ENCODE assay signal across 16 cellular contexts in the genomic region with DNA sequence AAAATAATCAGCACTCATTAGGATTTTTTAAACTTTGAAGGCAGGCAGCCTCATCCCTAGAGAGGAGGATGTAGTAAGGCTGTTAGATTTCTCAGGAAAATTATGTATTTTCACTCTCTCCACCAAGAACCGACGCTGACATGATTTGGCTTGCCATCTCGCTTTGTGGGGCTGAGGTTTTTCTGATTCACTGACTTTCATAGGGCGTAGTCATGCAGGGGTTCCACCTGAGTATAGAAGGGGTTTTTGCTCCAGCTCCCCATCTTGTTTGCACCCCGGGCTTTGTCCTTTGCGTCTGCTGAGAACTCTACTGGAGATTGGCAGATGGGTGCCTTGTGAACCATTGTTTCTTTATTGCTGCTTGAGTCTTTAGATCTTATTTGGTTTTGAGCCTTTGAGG. TPM values are rescaled to one million over a fixed set of nuclear protein-coding genes. Genes with fewer than 3 reads are reported as not detected.
DNase-seq lines count a peak whose midpoint lies in the region; ATAC-seq, FAIRE-seq and TF ChIP-seq lines count a peak whose summit lies in the region.
"Had no signal": no experiment of that assay in that cellular context is flagged by ENCODE, and none has a peak within 500 bp of the region (broad histone marks: within the 10 kb centered on the region; RNA-seq: fewer than 3 reads in every experiment).

No MANE protein-coding gene starts in this region.

- TF ChIP-seq EP300 in GM12878 (IDR thresholded peaks at IDR 0.05; ENCODE audit: borderline replicate concordance in 1 of 2, control insufficient read depth in 1 of 2, low read depth in 2 of 2, low read length in 2 of 2) (no peak), gastroesophageal sphincter (IDR thresholded peaks at IDR 0.05) (no peak)

- no TSS peak for BruUV-seq in GM12878 (replicated peaks; lab: Mats Ljungman, UMichigan)

- H4K5ac ChIP-seq in H9 (ENCODE audit: insufficient read length, low read depth, low read length), result no peak overlapping the region

- no peaks in the 10 kb centered on the region; the same call in 1 of the 2 replicates for H3K79me2 ChIP-seq in H9 (ENCODE audit: insufficient read depth, low read length)
- no peaks in the 10 kb centered on the region for H3K79me2 ChIP-seq in GM12878 (ENCODE audit: control insufficient read depth, insufficient read depth, low read length)

- H3K36me3 ChIP-seq in GM12878 (ENCODE audit: control insufficient read depth in 2 of 2, insufficient read depth in 2 of 2, low read length in 1 of 2) (no peaks in the 10 kb centered on the region), gastroesophageal sphincter (peaks cover 4 to 53% of the 10 kb centered on the region in 2 donors)
- H3K36me3 ChIP-seq: BLaER1 had no signal

- no peak overlapping the region for H2BK120ac ChIP-seq in H9 (ENCODE audit: low read depth, low read length, poor library complexity, severe bottlenecking)

- H4K20me1 ChIP-seq in H9 (ENCODE audit: control insufficient read depth, insufficient read depth, insufficient read length) (no peaks in the 10 kb centered on the region), GM12878 (ENCODE audit: control insufficient read depth, insufficient read depth) (no peaks in the 10 kb centered on the region)
- H4K20me1 ChIP-seq: BLaER1 had no signal

- H3K4me1 Mint-ChIP-seq in H9, result peaks cover 26 to 29% of the 10 kb centered on the region in 2 experiments

- H3K9ac ChIP-seq in H9 (ENCODE audit: extremely low read depth, insufficient read length, low read length), result no peak overlapping the region
- no peak overlapping the region for H3K9ac ChIP-seq in GM12878 (ENCODE audit: control insufficient read depth, insufficient read depth, low read length)
- H3K9ac ChIP-seq: BLaER1, KMS-11 had no signal

- H3K36me3 Mint-ChIP-seq in H9 (ENCODE audit: insufficient read depth in 1 of 3, low read depth in 3 of 3), result peaks cover 33 to 63% (median 55%) of the 10 kb centered on the region in 3 experiments

- no peaks in the 10 kb centered on the region for H3K9me3 ChIP-seq in H9 (ENCODE audit: control insufficient read depth, low read depth, low read length)
- no peaks in the 10 kb centered on the region; the same call in 2 of the 3 replicates for H3K9me3 ChIP-seq in GM12878 (replicated peaks; ENCODE audit: control insufficient read depth, insufficient read depth, low read length)
- H3K9me3 ChIP-seq in gastroesophageal sphincter, result peaks cover 0 to 9% (median 0%) of the 10 kb centered on the region in 3 donors

- H3K4me1 ChIP-seq in H9 (ENCODE audit: insufficient read depth, low read length) (no peaks in the 10 kb centered on the region), GM12878 (ENCODE audit: control insufficient read depth, insufficient read depth, low read length) (no peaks in the 10 kb centered on the region), gastroesophageal sphincter (no peaks in the 10 kb centered on the region)
- H3K4me1 ChIP-seq: BLaER1 had no signal

- no peak overlapping the region for H2AFZ ChIP-seq in H9 (ENCODE audit: low read length)
- 0 out of 2 replicates have a peak overlapping the region, but pooled peaks have one; percentile 17 for H2AFZ ChIP-seq in GM12878 (ENCODE audit: control insufficient read depth, low read depth, low read length)

- no peak overlapping the region for H2BK15ac ChIP-seq in H9 (ENCODE audit: low read depth, low read length)

- H3K27ac ChIP-seq in H9 (ENCODE audit: insufficient read length, low read depth, low read length) (no peak overlapping the region), GM12878 (ENCODE audit: control insufficient read depth, insufficient read depth) (no peak overlapping the region; the same call in 1 of the 2 replicates), gastroesophageal sphincter (no peak overlapping the region)
- H3K27ac ChIP-seq: BLaER1, KMS-11 had no signal

- peak; percentile 61 for ATAC-seq in HG03457 (IDR thresholded peaks at IDR 0.05; ENCODE audit: unreplicated experiment)
- ATAC-seq in GM12878, result peak; percentile 62
- no peak for ATAC-seq in gastroesophageal sphincter
- ATAC-seq: HCT116 had no signal

- in situ Hi-C loops in GM12878 (cut with MboI), result no loop called here

- peak overlapping the region; percentile 40 to 87 (median 84); a peak in 4 of 7 replicates for H3K27ac Mint-ChIP-seq in H9

- H3K4me2 ChIP-seq in H9 (ENCODE audit: insufficient read depth, insufficient read length, low read length) (no peak overlapping the region), GM12878 (ENCODE audit: control insufficient read depth, insufficient read depth) (no peak overlapping the region)
- H3K4me2 ChIP-seq: BLaER1, KMS-11 had no signal

- CTCF ChIA-PET in GM12878 (lab: Yijun Ruan, JAX), result no interaction called here

- TF ChIP-seq POLR2A in GM12878 (IDR thresholded peaks at IDR 0.05; ENCODE audit: low read depth, low read length) (no peak), gastroesophageal sphincter (IDR thresholded peaks at IDR 0.05) (no peak)

- POLR2A ChIA-PET in GM12878 (lab: Charles Lee), result no interaction called here

- no peak overlapping the region for H4K8ac ChIP-seq in H9 (replicated peaks; ENCODE audit: insufficient read length, low read depth, low read length)

- H2BK20ac ChIP-seq in H9 (ENCODE audit: low read depth, low read length, poor library complexity, severe bottlenecking), result no peak overlapping the region

- H3K4me3 Mint-ChIP-seq in H9, result no peak overlapping the region

- WGBS in H9 (ENCODE audit: extremely low coverage, insufficient read length, low lambda C conversion rate), result no CpG with 5 or more reads among the region's 6 CpGs
- WGBS in GM12878 (ENCODE audit: insufficient coverage, insufficient replicate concordance, low lambda C conversion rate, missing lambda C conversion rate), result 0% methylated on average over 6 of the region's 6 CpGs
- 80 to 93% methylated on average over 6 of the region's 6 CpGs for WGBS in gastroesophageal sphincter (ENCODE audit: low coverage in 1 of 2), 2 donors

- no peak overlapping the region for H3T11ph ChIP-seq in H9 (ENCODE audit: low read length)

- H3K79me1 ChIP-seq in H9 (ENCODE audit: insufficient read depth, low read depth, low read length, poor library complexity, severe bottlenecking), result no peaks in the 10 kb centered on the region

- SMC1A ChIA-PET in GM12878 (lab: Charles Lee; ENCODE audit: uncharacterized antibody, unreplicated experiment), result no interaction called here

- no peaks in the 10 kb centered on the region for H3K23me2 ChIP-seq in H9 (ENCODE audit: insufficient read length, low read depth, low read length, poor library complexity, severe bottlenecking)

- no peaks in the 10 kb centered on the region for H3K27me3 ChIP-seq in H9 (ENCODE audit: insufficient read depth, low read length)
- H3K27me3 ChIP-seq in GM12878 (replicated peaks in 1 of 2; ENCODE audit: control insufficient read depth in 2 of 2, insufficient read depth in 2 of 2, low read length in 1 of 2), result no peaks in the 10 kb centered on the region
- no peaks in the 10 kb centered on the region for H3K27me3 ChIP-seq in gastroesophageal sphincter
- H3K27me3 ChIP-seq: BLaER1 had no signal

- no peak overlapping the region for H2AK5ac ChIP-seq in H9 (ENCODE audit: insufficient read length, low read length)

- intact Hi-C loops in GM12878 (cut with micrococcal nuclease; ENCODE audit: unreplicated experiment), result no loop called here

- H3K56ac ChIP-seq in H9 (ENCODE audit: insufficient read length, low read depth, low read length), result no peak overlapping the region

- TF ChIP-seq CTCF in GM12865 (IDR thresholded peaks at IDR 0.05; ENCODE audit: insufficient read depth, low read depth, low read length, missing control alignments) (no peak), H9 (conservative IDR thresholded peaks at IDR 0.05) (no peak), GM12878 (IDR thresholded peaks at IDR 0.05 in 2 of 3, conservative IDR thresholded peaks at IDR 0.05 in 1 of 3; ENCODE audit: control insufficient read depth in 2 of 3, extremely low read depth in 1 of 3, insufficient read depth in 1 of 3, low read depth in 3 of 3, low read length in 3 of 3) (no peak), gastroesophageal sphincter (IDR thresholded peaks at IDR 0.05) (no peak)

- no peak overlapping the region for H3K14ac ChIP-seq in H9 (ENCODE audit: insufficient read depth, low read length)

- RAD21 ChIA-PET in GM12878 (lab: Charles Lee; ENCODE audit: unreplicated experiment), result no interaction called here

- H3K9me3 Mint-ChIP-seq in H9, result peaks cover 11 to 12% of the 10 kb centered on the region in 2 experiments; a peak in 4 of 5 replicates

- no peaks in the 10 kb centered on the region for H3K27me3 Mint-ChIP-seq in H9 (ENCODE audit: low read depth)

- no peak overlapping the region for H3K23ac ChIP-seq in H9 (ENCODE audit: insufficient read length, low read depth, low read length)

- H3K4me3 ChIP-seq in GM12865 (ENCODE audit: low read depth, low read length) (no peak overlapping the region), GM12878 (no peak overlapping the region), gastroesophageal sphincter (no peak overlapping the region)
- H3K4me3 ChIP-seq: BLaER1 had no signal

- no peak overlapping the region for H2BK12ac ChIP-seq in H9 (ENCODE audit: insufficient read length, low read depth, low read length)

- H4K91ac ChIP-seq in H9 (ENCODE audit: insufficient read length, low read depth, low read length), result no peak overlapping the region

- H2BK5ac ChIP-seq in H9 (ENCODE audit: insufficient read length, low read length), result no peak overlapping the region

- H3K18ac ChIP-seq in H9 (ENCODE audit: insufficient read length, low read depth, low read length), result no peak overlapping the region

- H3K4ac ChIP-seq in H9 (ENCODE audit: low read depth, low read length), result no peak overlapping the region

- no peak for TF ChIP-seq RAD21 in GM12878 (IDR thresholded peaks at IDR 0.05; ENCODE audit: insufficient read depth, low read depth, low read length)

- peak; percentile 36 for DNase-seq in GM12865 (ENCODE audit: low read depth)
- no peak for DNase-seq in H9
- no peak for DNase-seq in GM12878 (ENCODE audit: low read depth, low spot score)
- no peak for DNase-seq in inferior parietal cortex (ENCODE audit: extremely low spot score)
- no peak for DNase-seq in NCI-H446 (lab: John Stamatoyannopoulos, UW)
- DNase-seq: 8988T, AML-193, DMS53, GF-D8 had no signal

- no peak for FAIRE-seq in GM12878 (lab: Jason Lieb, UNC)
- FAIRE-seq: GM18507, GM19239 had no signal

RNA-seq across cellular contexts. Expression of gene TOM1L1, which starts 20.2 kb away (rescaled TPM):
- total RNA-seq in H9 (2021) (43.4 and 44.6 TPM in 2 replicates), GM12878 (2014; rRNA removed) (2.2 and 3.4 TPM in 2 replicates), GM12878 (2014; rRNA removed; fragmentation: Illumina TruSeq; extraction: Trizol) (3.0 and 3.2 TPM in 2 replicates), GM12878 (2021) (2.3 and 2.7 TPM in 2 replicates), gastroesophageal sphincter (10 to 100 TPM; 28.4 to 41.6 (median 30.0) TPM)
- 0.76 TPM in 1 of 2 replicates, not detected in the other for total RNA-seq in GM12878 (2013; cell fraction: nucleolus; rRNA removed)
- polyA plus RNA-seq in GM12878 (2011; ENCODE audit: low read depth), result 8.0 TPM
- polyA plus RNA-seq in GM12878 (2011; rRNA removed) (8.8 and 11.0 TPM in 2 replicates), GM12878 (2014; fragmentation: Illumina TruSeq; extraction: Trizol) (2.6 and 4.5 TPM in 2 replicates), GM12878 (2014; fragmentation: Nextera tagmentation; extraction: Ambion mirVana) (1 to 10 TPM; 1.9 to 3.0 TPM), GM12878 (2014; rRNA removed) (1.5 and 2.5 TPM in 2 replicates), GM12878 (2016; fragmentation: Nextera tagmentation; extraction: Ambion mirVana) (1 to 10 TPM; 2.1 to 2.7 TPM)
- 4.0 and 4.3 TPM in 2 replicates for polyA plus RNA-seq in GM12878 (2011; cell fraction: cytosol; rRNA removed)
- 5.3 and 5.8 TPM in 2 replicates for polyA plus RNA-seq in GM12878 (2011; cell fraction: nucleus; rRNA removed)
- 2.8 and 7.2 TPM in 2 replicates for polyA plus RNA-seq in GM12878 (2012)
- 4.6 and 6.2 TPM in 2 replicates for polyA minus RNA-seq in GM12878 (2011; rRNA and poly(A)+ RNA removed)
- polyA minus RNA-seq in GM12878 (2011; cell fraction: cytosol; rRNA and poly(A)+ RNA removed), result 3.2 and 4.0 TPM in 2 replicates
- polyA minus RNA-seq in GM12878 (2011; cell fraction: nucleus; rRNA and poly(A)+ RNA removed), result 3.0 and 3.3 TPM in 2 replicates

RNA-seq across cellular contexts. Expression of gene COX11, which starts 47.6 kb away (rescaled TPM):
- 75.5 and 76.1 TPM in 2 replicates for total RNA-seq in H9 (2021)
- total RNA-seq in GM12878 (2013; cell fraction: nucleolus; rRNA removed), result 72.5 and 79.1 TPM in 2 replicates
- total RNA-seq in GM12878 (2014; rRNA removed), result 57.2 and 66.0 TPM in 2 replicates
- total RNA-seq in GM12878 (2014; rRNA removed; fragmentation: Illumina TruSeq; extraction: Trizol), result 22.4 and 28.9 TPM in 2 replicates
- total RNA-seq in GM12878 (2021), result 50.0 and 52.0 TPM in 2 replicates
- polyA plus RNA-seq in GM12878 (2011; ENCODE audit: low read depth), result 11.6 TPM
- polyA plus RNA-seq in GM12878 (2011; rRNA removed), result 51.6 and 55.4 TPM in 2 replicates
- 44.9 and 75.6 TPM in 2 replicates for polyA plus RNA-seq in GM12878 (2011; cell fraction: cytosol; rRNA removed)
- 78.4 and 96.7 TPM in 2 replicates for polyA plus RNA-seq in GM12878 (2011; cell fraction: nucleus; rRNA removed)
- polyA plus RNA-seq in GM12878 (2012), result 26.7 and 29.0 TPM in 2 replicates
- polyA plus RNA-seq in GM12878 (2014; fragmentation: Illumina TruSeq; extraction: Trizol), result 22.4 and 23.3 TPM in 2 replicates
- polyA plus RNA-seq in GM12878 (2014; fragmentation: Nextera tagmentation; extraction: Ambion mirVana), result 10 to 100 TPM; 13.8 to 21.5 TPM
- polyA plus RNA-seq in GM12878 (2014; rRNA removed), result 69.4 and 72.1 TPM in 2 replicates
- 10 to 100 TPM; 54.1 to 54.6 TPM for polyA plus RNA-seq in GM12878 (2016; fragmentation: Nextera tagmentation; extraction: Ambion mirVana)
- polyA minus RNA-seq in GM12878 (2011; rRNA and poly(A)+ RNA removed), result 37.1 and 76.5 TPM in 2 replicates
- 23.9 and 39.7 TPM in 2 replicates for polyA minus RNA-seq in GM12878 (2011; cell fraction: cytosol; rRNA and poly(A)+ RNA removed)
- polyA minus RNA-seq in GM12878 (2011; cell fraction: nucleus; rRNA and poly(A)+ RNA removed), result 54.3 and 81.0 TPM in 2 replicates
- 100 to 1,000 TPM in 3 of 4 donors, 10 to 100 TPM in 1; 71.1 to 115 (median 108) TPM for total RNA-seq in gastroesophageal sphincter

RNA-seq across cellular contexts. Expression of gene STXBP4, which starts 47.7 kb away (rescaled TPM):
- total RNA-seq in H9 (2021), result 14.8 and 16.5 TPM in 2 replicates
- 73.9 and 87.4 TPM in 2 replicates for total RNA-seq in GM12878 (2013; cell fraction: nucleolus; rRNA removed)
- 4.3 and 8.8 TPM in 2 replicates for total RNA-seq in GM12878 (2014; rRNA removed)
- total RNA-seq in GM12878 (2014; rRNA removed; fragmentation: Illumina TruSeq; extraction: Trizol), result 9.1 and 11.7 TPM in 2 replicates
- total RNA-seq in GM12878 (2021), result 7.2 and 7.5 TPM in 2 replicates
- 0.77 TPM for polyA plus RNA-seq in GM12878 (2011; ENCODE audit: low read depth)
- 5.4 and 7.3 TPM in 2 replicates for polyA plus RNA-seq in GM12878 (2011; rRNA removed)
- 1.8 and 2.3 TPM in 2 replicates for polyA plus RNA-seq in GM12878 (2011; cell fraction: cytosol; rRNA removed)
- 7.4 and 9.0 TPM in 2 replicates for polyA plus RNA-seq in GM12878 (2011; cell fraction: nucleus; rRNA removed)
- 2.1 and 3.8 TPM in 2 replicates for polyA plus RNA-seq in GM12878 (2012)
- 9.8 and 14.5 TPM in 2 replicates for polyA plus RNA-seq in GM12878 (2014; fragmentation: Illumina TruSeq; extraction: Trizol)
- 1 to 10 TPM; 4.8 to 5.5 TPM for polyA plus RNA-seq in GM12878 (2014; fragmentation: Nextera tagmentation; extraction: Ambion mirVana)
- polyA plus RNA-seq in GM12878 (2014; rRNA removed), result 2.1 and 6.1 TPM in 2 replicates
- 10 to 100 TPM in 1 of 2 experiments, 1 to 10 TPM in 1; 7.8 to 11.0 TPM for polyA plus RNA-seq in GM12878 (2016; fragmentation: Nextera tagmentation; extraction: Ambion mirVana)
- polyA minus RNA-seq in GM12878 (2011; rRNA and poly(A)+ RNA removed), result 7.5 and 9.2 TPM in 2 replicates
- 1.9 and 2.4 TPM in 2 replicates for polyA minus RNA-seq in GM12878 (2011; cell fraction: cytosol; rRNA and poly(A)+ RNA removed)
- 15.6 and 20.6 TPM in 2 replicates for polyA minus RNA-seq in GM12878 (2011; cell fraction: nucleus; rRNA and poly(A)+ RNA removed)
- total RNA-seq in gastroesophageal sphincter, result 10 to 100 TPM; 12.2 to 29.7 (median 16.2) TPM

Comparison
In these comparisons a context has a peak if more than half of its experiments do, and no peak if none do; other contexts are left out.
1. RNA of gene TOM1L1, which starts 20.2 kb away (total RNA-seq): 43.4 to 44.6 TPM in H9 and 28.4 to 41.6 TPM in gastroesophageal sphincter; 0.76 to 3.4 TPM in GM12878; every median in the first group is over 4 times any median in the second.